In genomic region chr15:45200799-45201556, GRCh38 we compare ENCODE assay signal across 1 cellular context.
TF ChIP-seq lines count a peak whose summit lies in the region.

No MANE protein-coding gene starts in this region.

TF ChIP-seq in HepG2, 621 proteins besides CTCF, POLR2A, EP300 and RAD21 (continued from another document and continues in another):
- TF ChIP-seq ZNF597 (CRISPR knock-in tag; IDR thresholded peaks at IDR 0.05) (no peak), RXRA (CRISPR knock-in tag; IDR thresholded peaks at IDR 0.05) (no peak; the same call in 1 of the 2 replicates), SIX1 (CRISPR knock-in tag; IDR thresholded peaks at IDR 0.05; ENCODE audit: borderline replicate concordance) (no peak; the same call in 1 of the 2 replicates), NFYC (CRISPR knock-in tag; IDR thresholded peaks at IDR 0.05) (peak; percentile 17; the same call in 1 of the 2 replicates), ZNF614 (CRISPR knock-in tag; IDR thresholded peaks at IDR 0.05; ENCODE audit: borderline replicate concordance) (peak; percentile 91; the same call in 1 of the 2 replicates), PRMT3 (CRISPR knock-in tag; IDR thresholded peaks at IDR 0.05; ENCODE audit: borderline replicate concordance, low read depth) (0 out of 2 replicates have a peak, but pooled peaks have one; percentile 41), ZNF749 (CRISPR knock-in tag; IDR thresholded peaks at IDR 0.05; ENCODE audit: borderline replicate concordance) (0 out of 2 replicates have a peak, but pooled peaks have one; percentile 20), REL (CRISPR knock-in tag; conservative IDR thresholded peaks at IDR 0.05) (0 out of 2 replicates have a peak, but pooled peaks have one; percentile 49), RBM22 (optimal IDR thresholded peaks at IDR 0.05; ENCODE audit: low read length) (peak; percentile 95), ZHX2 (IDR thresholded peaks at IDR 0.05; ENCODE audit: low read depth) (0 out of 2 replicates have a peak, but pooled peaks have one; percentile 65), ZHX2 (CRISPR knock-in tag; IDR thresholded peaks at IDR 0.05; ENCODE audit: borderline replicate concordance) (no peak), KDM2A (CRISPR knock-in tag; IDR thresholded peaks at IDR 0.05; ENCODE audit: borderline replicate concordance, low read depth) (0 out of 2 replicates have a peak, but pooled peaks have one; percentile 28), MXI1 (IDR thresholded peaks at IDR 0.05; ENCODE audit: borderline replicate concordance, low read depth, low read length) (no peak), RXRB (CRISPR knock-in tag; IDR thresholded peaks at IDR 0.05; ENCODE audit: borderline replicate concordance) (0 out of 2 replicates have a peak, but pooled peaks have one; percentile 39), PHF8 (CRISPR knock-in tag; IDR thresholded peaks at IDR 0.05) (peak; percentile 64; the same call in 1 of the 2 replicates), ZBTB21 (CRISPR knock-in tag; IDR thresholded peaks at IDR 0.05) (0 out of 2 replicates have a peak, but pooled peaks have one; percentile 45), KDM3A (CRISPR knock-in tag; IDR thresholded peaks at IDR 0.05; ENCODE audit: low read depth) (0 out of 2 replicates have a peak, but pooled peaks have one; percentile 17), ZNF644 (CRISPR knock-in tag; IDR thresholded peaks at IDR 0.05; ENCODE audit: low read depth) (0 out of 2 replicates have a peak, but pooled peaks have one; percentile 20), IKZF5 (CRISPR knock-in tag; IDR thresholded peaks at IDR 0.05) (peak; percentile 44; the same call in 1 of the 2 replicates), GABPB1 (CRISPR knock-in tag; IDR thresholded peaks at IDR 0.05) (peak; percentile 46; the same call in 1 of the 2 replicates), RFX3 (CRISPR knock-in tag; IDR thresholded peaks at IDR 0.05) (no peak), AKAP8 (CRISPR knock-in tag; IDR thresholded peaks at IDR 0.05) (peak; percentile 16; the same call in 1 of the 2 replicates), SCMH1 (CRISPR knock-in tag; IDR thresholded peaks at IDR 0.05; ENCODE audit: borderline replicate concordance) (no peak), RELA (CRISPR knock-in tag; IDR thresholded peaks at IDR 0.05) (no peak), POGZ (CRISPR knock-in tag; IDR thresholded peaks at IDR 0.05) (peak; percentile 57; the same call in 1 of the 2 replicates), FOXO4 (CRISPR knock-in tag; conservative IDR thresholded peaks at IDR 0.05) (no peak), YY1 (IDR thresholded peaks at IDR 0.05; ENCODE audit: insufficient read depth, insufficient replicate concordance, low read depth, low read length) (peak; percentile 87), HMGXB4 (CRISPR knock-in tag; IDR thresholded peaks at IDR 0.05; ENCODE audit: borderline replicate concordance in 1 of 2, low read depth in 1 of 2) (peak; percentile 97 to 98), THAP9 (CRISPR knock-in tag; IDR thresholded peaks at IDR 0.05; ENCODE audit: borderline replicate concordance) (peak; percentile 42; the same call in 1 of the 2 replicates), DBP (CRISPR knock-in tag; IDR thresholded peaks at IDR 0.05; ENCODE audit: not compliant biosample characterization) (no peak), CHD4 (IDR thresholded peaks at IDR 0.05; ENCODE audit: borderline replicate concordance, low read length) (no peak), SOX13 (IDR thresholded peaks at IDR 0.05) (no peak), SOX13 (CRISPR knock-in tag; conservative IDR thresholded peaks at IDR 0.05 in 1 of 2, IDR thresholded peaks at IDR 0.05 in 1 of 2) (peak in 1 of 2 experiments; percentile 65; a peak in 1 of 4 replicates), XBP1 (CRISPR knock-in tag; IDR thresholded peaks at IDR 0.05) (no peak), ZNF773 (CRISPR knock-in tag; IDR thresholded peaks at IDR 0.05; ENCODE audit: borderline replicate concordance) (no peak), ZNF230 (CRISPR knock-in tag; IDR thresholded peaks at IDR 0.05) (0 out of 2 replicates have a peak, but pooled peaks have one; percentile 10), TRIM22 (IDR thresholded peaks at IDR 0.05) (no peak), IRF2 (CRISPR knock-in tag; IDR thresholded peaks at IDR 0.05) (peak; percentile 65; the same call in 1 of the 2 replicates), ZNF557 (CRISPR knock-in tag; IDR thresholded peaks at IDR 0.05) (no peak), ZNF576 (CRISPR knock-in tag; IDR thresholded peaks at IDR 0.05) (no peak)
